8 cellular contexts compared by ENCODE assay signal in genomic region chr2:854460-854859, GRCh38.
DNase-seq lines count a peak whose midpoint lies in the region; ATAC-seq and TF ChIP-seq lines count a peak whose summit lies in the region.

No MANE protein-coding gene starts in this region.

- TF ChIP-seq CTCF in VCaP (conservative IDR thresholded peaks at IDR 0.05), result peak; percentile 58; the same call in 1 of the 2 replicates

- no peak overlapping the region for H3K27ac ChIP-seq in VCaP

- intact Hi-C loops in head of caudate nucleus (cut with DNase I), result loop anchor here (10.0 kb wide), 1 partner anchor 690 kb away; no protein-coding TSS in a partner anchor

- peak; percentile 59 for ATAC-seq in HG02943 (IDR thresholded peaks at IDR 0.05; ENCODE audit: low read depth, unreplicated experiment)
- no peak for ATAC-seq in HG03469 (IDR thresholded peaks at IDR 0.05; ENCODE audit: unreplicated experiment)
- no peak for ATAC-seq in GM19455 (IDR thresholded peaks at IDR 0.05; ENCODE audit: unreplicated experiment)

- DNase-seq in NCI-H2081 (lab: John Stamatoyannopoulos, UW) (peak; percentile 3 to 41), NCI-H2081 treated with DMSO at 0.1 percent for 48 hours (lab: John Stamatoyannopoulos, UW) (no peak), head of caudate nucleus (peak in 38 of 42 donors; percentile 16 to 78 (median 59))
- DNase-seq in stimulated activated CD4-positive, alpha-beta T cell treated with anti-CD3 and anti-CD28 coated beads, Interleukin-4, amount 100 ng/mL, for 1 hour, result peak; percentile 18
